10 cellular contexts compared by ENCODE assay signal in genomic region chr4:185640809-185641675, GRCh38.
A peak's percentile ranks its signal among the peaks of the same experiment; 100 is the strongest.
DNase-seq lines count a peak whose midpoint lies in the region; FAIRE-seq and TF ChIP-seq lines count a peak whose summit lies in the region.
"Had no signal": no experiment of that assay in that cellular context is flagged by ENCODE, and none has a peak within 500 bp of the region (broad histone marks: within the 10 kb centered on the region; RNA-seq: fewer than 3 reads in every experiment).

No MANE protein-coding gene starts in this region.

- no peaks in the 10 kb centered on the region for H3K27me3 ChIP-seq in MG63

- H3K27ac Mint-ChIP-seq in progenitor cell of endocrine pancreas = no peak overlapping the region
- H3K27ac Mint-ChIP-seq: T-helper 1 cell treated with Interleukin-12 subunit alpha and Interleukin-12 subunit beta and Interleukin-4 antibody, amounts not matched to agents 30 μg/mL and 1 μg/mL, for 36 hours had no signal

- no peaks in the 10 kb centered on the region for H3K9me3 Mint-ChIP-seq in progenitor cell of endocrine pancreas (ENCODE audit: low read depth)
- H3K9me3 Mint-ChIP-seq: T-helper 1 cell treated with Interleukin-12 subunit alpha and Interleukin-12 subunit beta and Interleukin-4 antibody, amounts not matched to agents 30 μg/mL and 1 μg/mL, for 36 hours had no signal

- TF ChIP-seq EP300 in Ishikawa (IDR thresholded peaks at IDR 0.05; ENCODE audit: borderline replicate concordance) = no peak

- H3K4me3 Mint-ChIP-seq in progenitor cell of endocrine pancreas (ENCODE audit: low read depth) = no peak overlapping the region
- H3K4me3 Mint-ChIP-seq: T-helper 1 cell treated with Interleukin-12 subunit alpha and Interleukin-12 subunit beta and Interleukin-4 antibody, amounts not matched to agents 30 μg/mL and 1 μg/mL, for 36 hours had no signal

- DNase-seq in EL (peak; percentile 49), RCC 7860 (ENCODE audit: low spot score) (peak; percentile 11), fibroblast of gingiva (ENCODE audit: low read depth) (peak; percentile 71), progenitor cell of endocrine pancreas (ENCODE audit: low spot score, unreplicated experiment) (no peak), MG63 (no peak), coronary artery (ENCODE audit: low spot score) (no peak), ecto neural progenitor cell (ENCODE audit: low spot score) (no peak)

- H3K36me3 ChIP-seq in MG63 = no peaks in the 10 kb centered on the region

- H3K27me3 Mint-ChIP-seq in progenitor cell of endocrine pancreas = no peaks in the 10 kb centered on the region

- TF ChIP-seq CTCF in progenitor cell of endocrine pancreas (IDR thresholded peaks at IDR 0.05; ENCODE audit: unreplicated experiment) (peak; percentile 62), coronary artery (IDR thresholded peaks at IDR 0.05) (no peak)

- peak overlapping the region in 1 of 2 donors; percentile 51 for H3K27ac ChIP-seq in coronary artery
- H3K27ac ChIP-seq: skin epidermis had no signal

- FAIRE-seq in RCC 7860 (lab: Jason Lieb, UNC) = peak; percentile 35

- H3K4me1 Mint-ChIP-seq in progenitor cell of endocrine pancreas (ENCODE audit: low read depth) = peaks cover 6% of the 10 kb centered on the region

- H3K9me3 ChIP-seq in MG63 = no peaks in the 10 kb centered on the region

- peak; percentile 61 for TF ChIP-seq RAD21 in Ishikawa (IDR thresholded peaks at IDR 0.05; ENCODE audit: low read depth)

- no peak overlapping the region for H3K4me3 ChIP-seq in MG63
- H3K4me3 ChIP-seq in coronary artery = no peak overlapping the region
- H3K4me3 ChIP-seq: skin epidermis had no signal

- H3K36me3 Mint-ChIP-seq in progenitor cell of endocrine pancreas (ENCODE audit: insufficient read depth) = peaks cover 36% of the 10 kb centered on the region

TF ChIP-seq in Ishikawa, 13 proteins besides CTCF, POLR2A, EP300 and RAD21:
- TF ChIP-seq CREB1 (IDR thresholded peaks at IDR 0.05; ENCODE audit: low read depth) (no peak), USF1 (IDR thresholded peaks at IDR 0.05) (no peak), CEBPB (IDR thresholded peaks at IDR 0.05) (no peak), YY1 (IDR thresholded peaks at IDR 0.05; ENCODE audit: low read depth) (no peak), TAF1 (IDR thresholded peaks at IDR 0.05; ENCODE audit: low read depth) (no peak), TEAD4 (IDR thresholded peaks at IDR 0.05) (no peak), ZBTB7A (IDR thresholded peaks at IDR 0.05; ENCODE audit: low read depth) (no peak), TCF12 (IDR thresholded peaks at IDR 0.05; ENCODE audit: low read depth) (no peak), MAX (IDR thresholded peaks at IDR 0.05) (no peak), NFIC (IDR thresholded peaks at IDR 0.05) (no peak), REST (IDR thresholded peaks at IDR 0.05; ENCODE audit: low read depth) (no peak), FOXM1 (IDR thresholded peaks at IDR 0.05; ENCODE audit: borderline replicate concordance, low read depth) (no peak), EGR1 (IDR thresholded peaks at IDR 0.05) (no peak)

Comparison
In these comparisons a context has a peak if more than half of its experiments do, and no peak if none do; other contexts are left out.
1. DNase-seq: peak in EL (single experiment), RCC 7860 (single experiment) and fibroblast of gingiva (single experiment); none in progenitor cell of endocrine pancreas (single experiment), MG63 (single experiment), coronary artery (single experiment) and ecto neural progenitor cell (single experiment).